Comparison of ENCODE assay signal across 9 cellular contexts in the genomic region with DNA sequence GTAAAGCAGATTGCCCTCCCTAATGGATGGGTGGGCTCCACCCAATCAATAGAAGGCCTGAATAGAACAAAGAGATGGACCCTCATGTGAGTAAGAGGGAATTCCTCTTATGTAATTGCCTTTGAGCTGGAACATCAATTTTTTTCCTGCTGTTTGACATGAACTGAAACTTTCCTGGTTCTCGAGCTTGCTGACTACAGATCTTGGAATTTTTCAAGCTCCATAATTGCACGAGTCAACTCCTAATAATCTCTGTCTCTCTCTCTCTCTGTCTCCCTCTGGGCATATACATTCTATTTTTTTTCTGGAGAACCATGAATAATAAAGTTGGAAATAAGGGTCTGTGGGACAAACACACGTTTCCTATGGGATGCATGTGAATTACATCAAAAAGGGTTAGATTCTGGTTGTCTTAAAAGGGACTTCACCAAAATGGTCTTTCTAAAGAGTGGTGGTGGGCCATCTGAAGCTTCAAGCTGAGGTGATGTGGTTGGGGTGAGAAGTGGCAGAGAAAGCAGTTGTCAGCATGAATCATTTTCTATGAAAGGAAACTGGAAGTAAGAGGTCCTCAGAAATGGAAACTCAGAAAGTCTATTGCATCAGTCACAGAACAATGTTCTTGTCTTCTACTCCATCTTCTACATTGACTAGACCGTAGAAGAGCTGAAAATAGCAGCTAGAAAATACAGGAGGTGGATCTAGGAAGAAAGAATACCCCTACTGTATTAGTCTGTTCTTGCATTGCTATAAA. TPM values are rescaled to one million over a fixed set of nuclear protein-coding genes. Genes with fewer than 3 reads are reported as not detected.
DNase-seq lines count a peak whose midpoint lies in the region; ATAC-seq and TF ChIP-seq lines count a peak whose summit lies in the region.
"Had no signal": no experiment of that assay in that cellular context is flagged by ENCODE, and none has a peak within 500 bp of the region (broad histone marks: within the 10 kb centered on the region; RNA-seq: fewer than 3 reads in every experiment).

No MANE protein-coding gene starts in this region.

- intact Hi-C loops in psoas muscle (cut with DNase I) (loop anchor here in 1 of 2 donors (5.0 kb wide), 1 partner anchor 51 kb away; the partner anchor contains the start of gene TENT2), lower leg skin (cut with DNase I; ENCODE audit: low total_unique reads) (no loop called here), mucosa of descending colon (cut with DNase I, micrococcal nuclease) (no loop called here)

- peaks cover 0 to 20% (median 6%) of the 10 kb centered on the region in 4 donors for H3K4me1 Mint-ChIP-seq in naive thymus-derived CD8-positive, alpha-beta T cell

- H3K4me3 Mint-ChIP-seq in naive thymus-derived CD8-positive, alpha-beta T cell, result no peak overlapping the region

- H3K9me3 Mint-ChIP-seq in naive thymus-derived CD8-positive, alpha-beta T cell, result no peaks in the 10 kb centered on the region

- no peaks in the 10 kb centered on the region for H3K36me3 Mint-ChIP-seq in naive thymus-derived CD8-positive, alpha-beta T cell

- no peak overlapping the region for H3K4me3 ChIP-seq in psoas muscle
- H3K4me3 ChIP-seq in lower leg skin (ENCODE audit: low read depth, poor library complexity, severe bottlenecking), result no peak overlapping the region
- no peak overlapping the region for H3K4me3 ChIP-seq in mucosa of descending colon

- 69 to 89% (median 75%) methylated on average over 4 of the region's 4 CpGs for WGBS in psoas muscle, 3 donors
- WGBS in lower leg skin, 2 donors, result 78 to 84% methylated on average over 4 of the region's 4 CpGs

- H3K4me1 ChIP-seq in psoas muscle (peaks cover 17% of the 10 kb centered on the region), mucosa of descending colon (ENCODE audit: low read depth) (no peaks in the 10 kb centered on the region)

- H3K36me3 ChIP-seq in psoas muscle (ENCODE audit: insufficient read depth in 1 of 2, low read depth in 1 of 2) (no peaks in the 10 kb centered on the region), mucosa of descending colon (ENCODE audit: low read depth) (no peaks in the 10 kb centered on the region)

- POLR2A ChIA-PET in naive thymus-derived CD8-positive, alpha-beta T cell (lab: Charles Lee), result no interaction called here

- H3K9me3 ChIP-seq in psoas muscle (no peaks in the 10 kb centered on the region), mucosa of descending colon (no peaks in the 10 kb centered on the region)

- peak; percentile 77 for ATAC-seq in GM19025 (IDR thresholded peaks at IDR 0.05; ENCODE audit: low read depth, unreplicated experiment)
- ATAC-seq in HG02981 (IDR thresholded peaks at IDR 0.05; ENCODE audit: unreplicated experiment), result peak; percentile 79
- peak; percentile 51 to 85 (median 74) for ATAC-seq in psoas muscle
- ATAC-seq in naive thymus-derived CD8-positive, alpha-beta T cell, result no peak
- no peak for ATAC-seq in mucosa of descending colon
- ATAC-seq: Panc1 had no signal

- TF ChIP-seq CTCF in psoas muscle (IDR thresholded peaks at IDR 0.05) (no peak), lower leg skin (IDR thresholded peaks at IDR 0.05) (no peak), mucosa of descending colon (IDR thresholded peaks at IDR 0.05) (no peak)

- TF ChIP-seq POLR2A in lower leg skin (IDR thresholded peaks at IDR 0.05), result no peak

- no peaks in the 10 kb centered on the region for H3K27me3 ChIP-seq in psoas muscle (ENCODE audit: insufficient read depth in 3 of 3, low read length in 2 of 3)

- peak overlapping the region in 2 of 10 donors; percentile 33 to 61 for H3K27ac Mint-ChIP-seq in naive thymus-derived CD8-positive, alpha-beta T cell

- H3K27me3 Mint-ChIP-seq in naive thymus-derived CD8-positive, alpha-beta T cell, result peaks cover 0 to 9% (median 0%) of the 10 kb centered on the region in 5 donors

- DNase-seq in activated CD4-positive, alpha-beta T cell treated with anti-CD3 and anti-CD28 coated beads, Interleukin-2, amount 50 U/mL, for 48 hours, result peak; percentile 24 to 34
- DNase-seq in psoas muscle, result no peak
- no peak for DNase-seq in HUDEP-2 (lab: John Stamatoyannopoulos, UW; ENCODE audit: unreplicated experiment in 76 of 76)
- DNase-seq in lower leg skin (ENCODE audit: low spot score in 2 of 2), result no peak
- DNase-seq in naive thymus-derived CD8-positive, alpha-beta T cell, result no peak
- DNase-seq in mucosa of descending colon, result no peak

- peak overlapping the region; percentile 38 for H3K27ac ChIP-seq in psoas muscle

RNA-seq across cellular contexts. Expression of gene HOMER1, which starts 47.0 kb away (rescaled TPM):
- total RNA-seq in psoas muscle (10 to 100 TPM; 32.7 to 52.4 (median 36.2) TPM), lower leg skin (10 to 100 TPM in 2 of 4 donors, 1 to 10 TPM in 2; 5.9 to 12.4 (median 8.8) TPM), mucosa of descending colon (1 to 10 TPM; 1.1 to 7.4 (median 2.2) TPM)
- polyA plus RNA-seq in psoas muscle, result 10 to 100 TPM in 2 of 3 donors, 1 to 10 TPM in 1; 3.2 to 36.5 (median 11.1) TPM
- total RNA-seq in naive thymus-derived CD8-positive, alpha-beta T cell, result 1 to 10 TPM; 3.4 to 5.4 TPM
- polyA plus RNA-seq in naive thymus-derived CD8-positive, alpha-beta T cell, result 1 to 10 TPM in 2 of 3 donors, under 1 TPM in 1; 0.70 to 3.3 (median 2.5) TPM

RNA-seq across cellular contexts. Expression of gene TENT2, which starts 51.3 kb away (rescaled TPM):
- total RNA-seq in psoas muscle (10 to 100 TPM; 24.4 to 43.2 (median 29.0) TPM), lower leg skin (10 to 100 TPM; 34.1 to 96.1 (median 50.6) TPM), mucosa of descending colon (10 to 100 TPM; 59.2 to 69.6 (median 63.2) TPM)
- 10 to 100 TPM in 1 of 3 donors, 1 to 10 TPM in 2; 9.4 to 16.8 (median 9.7) TPM for polyA plus RNA-seq in psoas muscle
- 100 to 1,000 TPM; 125 to 130 TPM for total RNA-seq in naive thymus-derived CD8-positive, alpha-beta T cell
- polyA plus RNA-seq in naive thymus-derived CD8-positive, alpha-beta T cell, result 10 to 100 TPM; 43.9 to 53.0 (median 51.7) TPM

Comparison
In these comparisons a context has a peak if more than half of its experiments do, and no peak if none do; other contexts are left out.
1. ATAC-seq: peak in GM19025 (single experiment), HG02981 (single experiment) and psoas muscle (4 of 4); none in naive thymus-derived CD8-positive, alpha-beta T cell (0 of 2) and mucosa of descending colon (single experiment).
2. DNase-seq: peak in activated CD4-positive, alpha-beta T cell treated with anti-CD3 and anti-CD28 coated beads, Interleukin-2, amount 50 U/mL, for 48 hours (2 of 2); none in psoas muscle (0 of 2), HUDEP-2 (0 of 76), lower leg skin (0 of 2), naive thymus-derived CD8-positive, alpha-beta T cell (0 of 10) and mucosa of descending colon (0 of 3).